In genomic region chr6:37210313-37210898, GRCh38 we compare ENCODE assay signal across 1 cellular context.
A peak's percentile ranks its signal among the peaks of the same experiment; 100 is the strongest.
TF ChIP-seq lines count a peak whose summit lies in the region.

No MANE protein-coding gene starts in this region.

TF ChIP-seq in K562, 482 proteins besides CTCF, POLR2A, EP300 and RAD21 (continued from another document and continues in another):
- TF ChIP-seq PBX2 (CRISPR knock-in tag; IDR thresholded peaks at IDR 0.05; ENCODE audit: low read depth), result no peak
- TF ChIP-seq PBX2 (tag; conservative IDR thresholded peaks at IDR 0.05; ENCODE audit: low read depth), result peak; percentile 92
- TF ChIP-seq MNT (conservative IDR thresholded peaks at IDR 0.05), result peak in 1 of 2 experiments; percentile 55; a peak in 2 of 4 replicates
- TF ChIP-seq RBM25 (IDR thresholded peaks at IDR 0.05; ENCODE audit: low read depth, low read length, severe bottlenecking), result peak; percentile 26
- TF ChIP-seq SIN3A (IDR thresholded peaks at IDR 0.05; ENCODE audit: borderline replicate concordance in 2 of 2, control insufficient read depth in 1 of 2, low read depth in 2 of 2, low read length in 2 of 2), result peak in 1 of 2 experiments; percentile 52; a peak in 1 of 4 replicates
- TF ChIP-seq HSF4 (CRISPR knock-in tag; IDR thresholded peaks at IDR 0.05; ENCODE audit: borderline replicate concordance), result peak; percentile 68; the same call in 1 of the 2 replicates
- peak; percentile 50; the same call in 1 of the 2 replicates for TF ChIP-seq HLTF (IDR thresholded peaks at IDR 0.05)
- 0 out of 4 replicates have a peak, but pooled peaks of 1 of the 2 experiments have one; percentile 36 for TF ChIP-seq UBTF (IDR thresholded peaks at IDR 0.05; ENCODE audit: borderline replicate concordance in 1 of 2, low read depth in 2 of 2, low read length in 2 of 2)
- TF ChIP-seq BHLHE40 (IDR thresholded peaks at IDR 0.05; ENCODE audit: low read length), result peak; percentile 3; the same call in 1 of the 2 replicates
- peak; percentile 77; the same call in 1 of the 2 replicates for TF ChIP-seq XRCC5 (IDR thresholded peaks at IDR 0.05; ENCODE audit: low read depth, low read length)
- no peak for TF ChIP-seq PRDM10 (IDR thresholded peaks at IDR 0.05; ENCODE audit: partially characterized antibody)
- no peak for TF ChIP-seq ZNF277 (CRISPR knock-in tag; IDR thresholded peaks at IDR 0.05; ENCODE audit: borderline replicate concordance)
- no peak for TF ChIP-seq RBM39 (optimal IDR thresholded peaks at IDR 0.05; ENCODE audit: low read depth, low read length)
- 0 out of 4 replicates have a peak, but pooled peaks have one; percentile 11 to 43 for TF ChIP-seq TBL1XR1 (IDR thresholded peaks at IDR 0.05; ENCODE audit: low read length in 2 of 2)
- peak; percentile 46 to 56 for TF ChIP-seq AFF1 (IDR thresholded peaks at IDR 0.05; ENCODE audit: low read depth in 1 of 2, partially characterized antibody in 2 of 2)
- TF ChIP-seq CC2D1A (IDR thresholded peaks at IDR 0.05), result peak; percentile 96
- no peak for TF ChIP-seq MTA3 (IDR thresholded peaks at IDR 0.05; ENCODE audit: borderline replicate concordance)
- 0 out of 2 replicates have a peak, but pooled peaks have one; percentile 10 for TF ChIP-seq GMEB1 (CRISPR knock-in tag; IDR thresholded peaks at IDR 0.05)
- peak; percentile 42; the same call in 1 of the 2 replicates for TF ChIP-seq ARID3A (IDR thresholded peaks at IDR 0.05; ENCODE audit: borderline replicate concordance, low read depth, low read length)
- no peak for TF ChIP-seq ZBED1 (IDR thresholded peaks at IDR 0.05)
- no peak for TF ChIP-seq ZNF165 (CRISPR knock-in tag; IDR thresholded peaks at IDR 0.05; ENCODE audit: borderline replicate concordance)
- TF ChIP-seq ZEB2 (IDR thresholded peaks at IDR 0.05), result peak; percentile 51; the same call in 1 of the 2 replicates
- TF ChIP-seq TFE3 (CRISPR knock-in tag; IDR thresholded peaks at IDR 0.05), result no peak
- peak; percentile 89 for TF ChIP-seq DACH1 (IDR thresholded peaks at IDR 0.05; ENCODE audit: partially characterized antibody)
- TF ChIP-seq PATZ1 (CRISPR knock-in tag; IDR thresholded peaks at IDR 0.05; ENCODE audit: borderline replicate concordance), result 0 out of 2 replicates have a peak, but pooled peaks have one; percentile 15
